Comparison of ENCODE assay signal across 18 cellular contexts in the genomic region with DNA sequence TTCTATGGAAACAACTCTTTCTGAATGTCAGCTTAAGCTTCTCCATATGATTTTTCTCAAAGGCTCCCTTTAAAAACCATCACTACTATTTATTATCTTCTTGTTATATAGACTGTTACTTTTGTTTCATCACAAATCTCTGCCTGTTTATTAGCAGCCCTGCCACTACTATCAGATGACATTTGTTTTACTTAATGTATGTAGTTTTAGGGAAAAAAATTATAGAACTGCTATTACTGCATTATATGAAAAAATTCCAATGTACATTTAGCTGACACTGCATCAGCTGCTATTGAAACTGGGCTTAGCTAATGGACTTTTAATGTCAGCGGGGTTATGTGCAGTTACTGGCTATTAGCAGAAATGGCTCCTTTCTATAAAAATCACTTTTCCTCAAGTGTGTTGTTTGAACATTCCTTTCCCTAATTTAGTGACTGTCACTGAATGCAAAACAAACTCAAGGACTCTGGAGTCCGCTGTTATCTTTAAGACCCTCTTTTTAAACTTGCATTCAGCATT. TPM values are rescaled to one million over a fixed set of nuclear protein-coding genes. Genes with fewer than 3 reads are reported as not detected.
DNase-seq lines count a peak whose midpoint lies in the region; ATAC-seq and TF ChIP-seq lines count a peak whose summit lies in the region.
"Had no signal": no experiment of that assay in that cellular context is flagged by ENCODE, and none has a peak within 500 bp of the region (broad histone marks: within the 10 kb centered on the region; RNA-seq: fewer than 3 reads in every experiment).

No MANE protein-coding gene starts in this region.

- no peaks in the 10 kb centered on the region for H3K36me3 ChIP-seq in heart left ventricle
- no peaks in the 10 kb centered on the region for H3K36me3 ChIP-seq in endocrine pancreas (ENCODE audit: control insufficient read depth, insufficient read depth, low read length)
- H3K36me3 ChIP-seq in neural cell (ENCODE audit: insufficient read depth, low read length) = no peaks in the 10 kb centered on the region
- no peaks in the 10 kb centered on the region for H3K36me3 ChIP-seq in tibial artery

- no peaks in the 10 kb centered on the region for H3F3A ChIP-seq in neural cell (ENCODE audit: insufficient read depth, low read length, poor library complexity, severe bottlenecking)

- H4K20me1 ChIP-seq in neural cell (ENCODE audit: insufficient read depth) = no peaks in the 10 kb centered on the region

- no peaks in the 10 kb centered on the region for H3K9me3 ChIP-seq in heart left ventricle
- no peaks in the 10 kb centered on the region for H3K9me3 ChIP-seq in endocrine pancreas (ENCODE audit: control insufficient read depth, low read length)
- H3K9me3 ChIP-seq in neural cell (ENCODE audit: low read length) = no peaks in the 10 kb centered on the region
- no peaks in the 10 kb centered on the region for H3K9me3 ChIP-seq in tibial artery
- H3K9me3 ChIP-seq: A549, Caco-2 had no signal

- no peak for TF ChIP-seq RAD21 in neural cell (conservative IDR thresholded peaks at IDR 0.05)

- H3K9ac ChIP-seq in endocrine pancreas (ENCODE audit: control insufficient read depth, insufficient read depth, low read length) (no peak overlapping the region), neural cell (ENCODE audit: low read length) (no peak overlapping the region)

- H3K27ac ChIP-seq in heart left ventricle (peak overlapping the region in 9 of 12 donors; percentile 10 to 66 (median 50)), neural cell (ENCODE audit: low read length) (no peak overlapping the region), tibial artery (peak overlapping the region; percentile 96 to 98), caudate nucleus (ENCODE audit: low read depth, low read length) (no peak overlapping the region)
- H3K27ac ChIP-seq: A549 had no signal

- ATAC-seq in heart left ventricle (no peak), GM19455 (IDR thresholded peaks at IDR 0.05; ENCODE audit: unreplicated experiment) (no peak)
- ATAC-seq: A549 had no signal

- WGBS in heart left ventricle, 4 donors = 63 to 74% (median 71%) methylated on average over 2 of the region's 2 CpGs

- H3K4me2 ChIP-seq in neural cell (ENCODE audit: low read length) = no peak overlapping the region
- H3K4me2 ChIP-seq: A549 had no signal

- no peaks in the 10 kb centered on the region for H3K9me2 ChIP-seq in neural cell (ENCODE audit: insufficient read depth, low read length)

- H3K4me1 ChIP-seq in heart left ventricle = peaks cover 0 to 2% (median 0%) of the 10 kb centered on the region in 12 donors
- H3K4me1 ChIP-seq in endocrine pancreas (ENCODE audit: control insufficient read depth, insufficient read depth, low read length) = peaks cover 9% of the 10 kb centered on the region
- H3K4me1 ChIP-seq in tibial artery = peaks cover 0 to 23% (median 5%) of the 10 kb centered on the region in 4 donors
- H3K4me1 ChIP-seq: A549, Caco-2 had no signal

- TF ChIP-seq CTCF in heart left ventricle (IDR thresholded peaks at IDR 0.05) (no peak), neural cell (IDR thresholded peaks at IDR 0.05; ENCODE audit: poor library complexity, severe bottlenecking) (no peak), tibial artery (IDR thresholded peaks at IDR 0.05) (no peak)

- no peak for TF ChIP-seq POLR2A in heart left ventricle (IDR thresholded peaks at IDR 0.05)

- H3K27me3 ChIP-seq in heart left ventricle (no peaks in the 10 kb centered on the region), endocrine pancreas (ENCODE audit: control insufficient read depth, insufficient read depth, low read length) (no peaks in the 10 kb centered on the region), neural cell (ENCODE audit: insufficient read depth, low read depth, low read length) (no peaks in the 10 kb centered on the region), tibial artery (no peaks in the 10 kb centered on the region)

- no peaks in the 10 kb centered on the region for H3K79me2 ChIP-seq in neural cell (replicated peaks; ENCODE audit: insufficient read depth, low read length)

- intact Hi-C loops in heart left ventricle (cut with DNase I) (no loop called here), cardiac septum (cut with DNase I) (loop anchor here (5.0 kb wide), 1 partner anchor 479 kb away; no protein-coding TSS in a partner anchor), tibial artery (cut with DNase I; ENCODE audit: low total_unique reads) (no loop called here)

- H3K4me3 ChIP-seq in heart left ventricle (peak overlapping the region in 7 of 12 donors; percentile 6 to 44 (median 28)), endocrine pancreas (ENCODE audit: control insufficient read depth, insufficient read depth, low read length) (peak overlapping the region; percentile 14), neural cell (ENCODE audit: low read length) (no peak overlapping the region), tibial artery (peak overlapping the region; percentile 37 to 81)
- H3K4me3 ChIP-seq: A549 had no signal

- H2AFZ ChIP-seq in neural cell (ENCODE audit: low read depth, low read length) = no peak overlapping the region

- no peak for TF ChIP-seq EP300 in neural cell (conservative IDR thresholded peaks at IDR 0.05; ENCODE audit: poor library complexity, severe bottlenecking)

- DNase-seq in heart left ventricle = no peak
- DNase-seq in cardiac septum (ENCODE audit: low spot score) = no peak
- DNase-seq in tibial artery = no peak
- DNase-seq in T-helper 9 cell = no peak
- DNase-seq in caudate nucleus (lab: John Stamatoyannopoulos, UW) = no peak
- DNase-seq: Caco-2, DMS53, GOT3, IMR-90, NCI-H1417, NCI-H1930, NCI-H524 had no signal

TF ChIP-seq in neural cell, 6 proteins besides CTCF, POLR2A, EP300 and RAD21:
- TF ChIP-seq SMC3 (conservative IDR thresholded peaks at IDR 0.05; ENCODE audit: poor library complexity) (no peak), POLR2AphosphoS5 (IDR thresholded peaks at IDR 0.05) (peak; percentile 37), MXI1 (conservative IDR thresholded peaks at IDR 0.05; ENCODE audit: poor library complexity, severe bottlenecking) (no peak)

RNA-seq across cellular contexts. Expression of a gene that starts 10.7 kb away (rescaled TPM):
- total RNA-seq in heart left ventricle (1 to 10 TPM; 1.3 to 2.8 (median 1.8) TPM), cardiac septum (1.7 TPM)
- polyA plus RNA-seq in heart left ventricle (under 1 TPM; 0.23 to 0.69 TPM), neural cell (0.56 and 0.72 TPM in 2 replicates)
- polyA minus RNA-seq in neural cell = 2.2 and 2.5 TPM in 2 replicates
- total RNA-seq: Caco-2, HT-29 had no signal
- polyA plus RNA-seq: CD14-positive monocyte had no signal

Comparison
In these comparisons a context has a peak if more than half of its experiments do, and no peak if none do; other contexts are left out.
1. H3K27ac ChIP-seq: peak in heart left ventricle (9 of 12) and tibial artery (2 of 2); none in neural cell (single experiment) and caudate nucleus (single experiment).